In genomic region chr1:43937179-43937865, GRCh38 we compare ENCODE assay signal across 18 cellular contexts. TPM values are rescaled to one million over a fixed set of nuclear protein-coding genes. Genes with fewer than 3 reads are reported as not detected.
DNase-seq lines count a peak whose midpoint lies in the region; ATAC-seq and TF ChIP-seq lines count a peak whose summit lies in the region.
"Had no signal": no experiment of that assay in that cellular context is flagged by ENCODE, and none has a peak within 500 bp of the region (broad histone marks: within the 10 kb centered on the region; RNA-seq: fewer than 3 reads in every experiment).

No MANE protein-coding gene starts in this region.

- no peaks in the 10 kb centered on the region for H3K27me3 Mint-ChIP-seq in Caco-2 (ENCODE audit: insufficient read depth, unreplicated experiment)

- peak overlapping the region; percentile 79 for H3K4me3 Mint-ChIP-seq in Caco-2 (ENCODE audit: unreplicated experiment)
- H3K4me3 Mint-ChIP-seq: activated CD4-positive, alpha-beta T cell treated with anti-CD3 and anti-CD28 coated beads for 36 hours had no signal

- DNase-seq in Caco-2: no peak
- peak; percentile 68 for DNase-seq in RWPE1 (ENCODE audit: low spot score)
- DNase-seq in NCI-H146 treated with DMSO at 0.1 percent for 48 hours (lab: John Stamatoyannopoulos, UW; ENCODE audit: unreplicated experiment): no peak
- no peak for DNase-seq in pons (ENCODE audit: low spot score)
- DNase-seq: activated CD4-positive, alpha-beta T cell treated with anti-CD3 and anti-CD28 coated beads for 36 hours; activated gamma-delta T cell; cortex of kidney; GF-D8; NCI-H2081 treated with DMSO at 0.1 percent for 48 hours; occipital lobe; stimulated activated CD4-positive, alpha-beta T cell treated with anti-CD3 and anti-CD28 coated beads, Interleukin-4, amount 100 ng/mL, for 24 hours; T1000 had no signal

- TF ChIP-seq CTCF in Caco-2 (IDR thresholded peaks at IDR 0.05; ENCODE audit: insufficient read depth in 1 of 2, low read depth in 1 of 2, low read length in 1 of 2, severe bottlenecking in 1 of 2, unreplicated experiment in 1 of 2): no peak
- no peak for TF ChIP-seq CTCF in RWPE1 (conservative IDR thresholded peaks at IDR 0.05; ENCODE audit: low read depth)
- no peak for TF ChIP-seq CTCF in neural cell (IDR thresholded peaks at IDR 0.05; ENCODE audit: poor library complexity, severe bottlenecking)

- CTCF ChIA-PET in Caco-2 (lab: Charles Lee) (interaction anchor here (3.5 kb wide), 1 partner anchor 173 kb away, joined by 66 read pairs; no protein-coding TSS in a partner anchor), RWPE1 (lab: Yijun Ruan, JAX) (interaction anchor here (0.6 to 6.5 kb wide), 6 partner anchors 8 to 298 kb away, joined by 3 to 150 read pairs (median 5); no protein-coding TSS in a partner anchor)

- no peak overlapping the region for H3K4me2 ChIP-seq in neural cell (ENCODE audit: low read length)

- H3K36me3 ChIP-seq in Caco-2 (ENCODE audit: control insufficient read depth, insufficient read depth, low read length) (no peaks in the 10 kb centered on the region), neural cell (ENCODE audit: insufficient read depth, low read length) (no peaks in the 10 kb centered on the region)
- H3K36me3 ChIP-seq: suprapubic skin had no signal

- H3K36me3 Mint-ChIP-seq in Caco-2 (ENCODE audit: insufficient read depth, unreplicated experiment): no peaks in the 10 kb centered on the region

- no peaks in the 10 kb centered on the region for H3K27me3 ChIP-seq in Caco-2 (replicated peaks; ENCODE audit: control insufficient read depth, insufficient read depth, low read length)
- peaks cover 34% of the 10 kb centered on the region for H3K27me3 ChIP-seq in neural cell (ENCODE audit: insufficient read depth, low read depth, low read length)

- H3K4me1 ChIP-seq in Caco-2: peaks cover 9% of the 10 kb centered on the region

- H3K27ac ChIP-seq in RWPE1: peak overlapping the region; percentile 96
- H3K27ac ChIP-seq in neural cell (ENCODE audit: low read length): no peak overlapping the region
- H3K27ac ChIP-seq: suprapubic skin had no signal

- peak; percentile 39 for ATAC-seq in esophagus mucosa
- ATAC-seq in HG03039 (IDR thresholded peaks at IDR 0.05; ENCODE audit: unreplicated experiment): no peak
- no peak for ATAC-seq in HG02885 (IDR thresholded peaks at IDR 0.05; ENCODE audit: poor library complexity, unreplicated experiment)
- ATAC-seq: activated CD4-positive, alpha-beta T cell treated with anti-CD3 and anti-CD28 coated beads for 36 hours had no signal

- no peak for TF ChIP-seq EP300 in neural cell (conservative IDR thresholded peaks at IDR 0.05; ENCODE audit: poor library complexity, severe bottlenecking)

- H3K4me3 ChIP-seq in Caco-2 (ENCODE audit: low read depth, low read length) (no peak overlapping the region), neural cell (ENCODE audit: low read length) (no peak overlapping the region)

- POLR2A ChIA-PET in Caco-2 (lab: Charles Lee): no interaction called here
- POLR2A ChIA-PET in RWPE1 (lab: Yijun Ruan, JAX; ENCODE audit: low non-redundant PET): interaction anchor here (0.5 kb wide), 1 partner anchor 14 kb away, joined by 3 read pairs; no protein-coding TSS in a partner anchor

- no peaks in the 10 kb centered on the region for H3K79me2 ChIP-seq in neural cell (replicated peaks; ENCODE audit: insufficient read depth, low read length)

- no peaks in the 10 kb centered on the region for H3K9me3 ChIP-seq in Caco-2
- H3K9me3 ChIP-seq in neural cell (ENCODE audit: low read length): no peaks in the 10 kb centered on the region
- H3K9me3 ChIP-seq: suprapubic skin had no signal

- no peak overlapping the region for H3K27ac Mint-ChIP-seq in Caco-2 (ENCODE audit: unreplicated experiment)
- H3K27ac Mint-ChIP-seq: activated CD4-positive, alpha-beta T cell treated with anti-CD3 and anti-CD28 coated beads for 36 hours had no signal

- H3F3A ChIP-seq in neural cell (ENCODE audit: insufficient read depth, low read length, poor library complexity, severe bottlenecking): no peaks in the 10 kb centered on the region

- BruUV-seq in Caco-2 (replicated peaks; lab: Mats Ljungman, UMichigan): no TSS peak

- H4K20me1 ChIP-seq in neural cell (ENCODE audit: insufficient read depth): no peaks in the 10 kb centered on the region

- no peak for TF ChIP-seq RAD21 in neural cell (conservative IDR thresholded peaks at IDR 0.05)

- H2AFZ ChIP-seq in neural cell (ENCODE audit: low read depth, low read length): no peak overlapping the region

- intact Hi-C loops in Caco-2 (cut with micrococcal nuclease; ENCODE audit: unreplicated experiment): no loop called here

- H3K9ac ChIP-seq in neural cell (ENCODE audit: low read length): peak overlapping the region; percentile 41

- no peaks in the 10 kb centered on the region for H3K4me1 Mint-ChIP-seq in Caco-2 (ENCODE audit: low read depth, unreplicated experiment)

- no peaks in the 10 kb centered on the region for H3K9me3 Mint-ChIP-seq in Caco-2 (ENCODE audit: unreplicated experiment)

- no peaks in the 10 kb centered on the region for H3K9me2 ChIP-seq in neural cell (ENCODE audit: insufficient read depth, low read length)

TF ChIP-seq in neural cell, 6 proteins besides CTCF, POLR2A, EP300 and RAD21:
- no peak for TF ChIP-seq POLR2AphosphoS5 (IDR thresholded peaks at IDR 0.05)
- TF ChIP-seq SMC3 (conservative IDR thresholded peaks at IDR 0.05; ENCODE audit: poor library complexity): no peak
- TF ChIP-seq TAF1 (IDR thresholded peaks at IDR 0.05; ENCODE audit: low read depth): no peak
- TF ChIP-seq, protein P1, sequence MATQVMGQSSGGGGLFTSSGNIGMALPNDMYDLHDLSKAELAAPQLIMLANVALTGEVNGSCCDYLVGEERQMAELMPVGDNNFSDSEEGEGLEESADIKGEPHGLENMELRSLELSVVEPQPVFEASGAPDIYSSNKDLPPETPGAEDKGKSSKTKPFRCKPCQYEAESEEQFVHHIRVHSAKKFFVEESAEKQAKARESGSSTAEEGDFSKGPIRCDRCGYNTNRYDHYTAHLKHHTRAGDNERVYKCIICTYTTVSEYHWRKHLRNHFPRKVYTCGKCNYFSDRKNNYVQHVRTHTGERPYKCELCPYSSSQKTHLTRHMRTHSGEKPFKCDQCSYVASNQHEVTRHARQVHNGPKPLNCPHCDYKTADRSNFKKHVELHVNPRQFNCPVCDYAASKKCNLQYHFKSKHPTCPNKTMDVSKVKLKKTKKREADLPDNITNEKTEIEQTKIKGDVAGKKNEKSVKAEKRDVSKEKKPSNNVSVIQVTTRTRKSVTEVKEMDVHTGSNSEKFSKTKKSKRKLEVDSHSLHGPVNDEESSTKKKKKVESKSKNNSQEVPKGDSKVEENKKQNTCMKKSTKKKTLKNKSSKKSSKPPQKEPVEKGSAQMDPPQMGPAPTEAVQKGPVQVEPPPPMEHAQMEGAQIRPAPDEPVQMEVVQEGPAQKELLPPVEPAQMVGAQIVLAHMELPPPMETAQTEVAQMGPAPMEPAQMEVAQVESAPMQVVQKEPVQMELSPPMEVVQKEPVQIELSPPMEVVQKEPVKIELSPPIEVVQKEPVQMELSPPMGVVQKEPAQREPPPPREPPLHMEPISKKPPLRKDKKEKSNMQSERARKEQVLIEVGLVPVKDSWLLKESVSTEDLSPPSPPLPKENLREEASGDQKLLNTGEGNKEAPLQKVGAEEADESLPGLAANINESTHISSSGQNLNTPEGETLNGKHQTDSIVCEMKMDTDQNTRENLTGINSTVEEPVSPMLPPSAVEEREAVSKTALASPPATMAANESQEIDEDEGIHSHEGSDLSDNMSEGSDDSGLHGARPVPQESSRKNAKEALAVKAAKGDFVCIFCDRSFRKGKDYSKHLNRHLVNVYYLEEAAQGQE (IDR thresholded peaks at IDR 0.05; ENCODE audit: borderline replicate concordance): no peak
- no peak for TF ChIP-seq MXI1 (conservative IDR thresholded peaks at IDR 0.05; ENCODE audit: poor library complexity, severe bottlenecking)
- no peak for TF ChIP-seq EZH2 (IDR thresholded peaks at IDR 0.05; ENCODE audit: borderline replicate concordance, insufficient read depth, low read length, poor library complexity, severe bottlenecking)

RNA-seq across cellular contexts. Expression of gene ARTN, which starts 3.7 kb away (rescaled TPM):
- total RNA-seq in Caco-2 (2022) (0.26 TPM in 1 of 2 replicates, not detected in the other), esophagus mucosa (7.4 TPM)
- 1.4 and 2.2 TPM in 2 replicates for polyA plus RNA-seq in neural cell
- 0.58 TPM in 1 of 2 replicates, not detected in the other for polyA minus RNA-seq in neural cell
- total RNA-seq: skeletal muscle tissue had no signal

RNA-seq across cellular contexts. Expression of gene IPO13, which starts 9.4 kb away (rescaled TPM):
- total RNA-seq in Caco-2 (2022) (14.1 and 15.9 TPM in 2 replicates), esophagus mucosa (21.7 TPM)
- 29.8 and 38.4 TPM in 2 replicates for polyA plus RNA-seq in neural cell
- 36.6 and 39.0 TPM in 2 replicates for polyA minus RNA-seq in neural cell

RNA-seq across cellular contexts. Expression of gene DPH2, which starts 32.5 kb away (rescaled TPM):
- total RNA-seq in Caco-2 (2022): 29.0 and 29.5 TPM in 2 replicates
- total RNA-seq in esophagus mucosa: 18.3 TPM
- polyA plus RNA-seq in neural cell: 26.0 and 29.2 TPM in 2 replicates
- polyA minus RNA-seq in neural cell: 13.1 and 16.3 TPM in 2 replicates

RNA-seq across cellular contexts. Expression of gene ATP6V0B, which starts 37.4 kb away (rescaled TPM):
- total RNA-seq in Caco-2 (2022) (89.9 and 91.2 TPM in 2 replicates), esophagus mucosa (95.7 TPM)
- polyA plus RNA-seq in neural cell: 580 and 705 TPM in 2 replicates
- polyA minus RNA-seq in neural cell: 239 and 250 TPM in 2 replicates

RNA-seq across cellular contexts. Expression of gene B4GALT2, which starts 41.7 kb away (rescaled TPM):
- total RNA-seq in Caco-2 (2022) (28.6 and 31.5 TPM in 2 replicates), esophagus mucosa (40.1 TPM)
- polyA plus RNA-seq in neural cell: 129 and 147 TPM in 2 replicates
- 117 and 141 TPM in 2 replicates for polyA minus RNA-seq in neural cell
